Comparison of ENCODE assay signal across 8 cellular contexts in the genomic region with DNA sequence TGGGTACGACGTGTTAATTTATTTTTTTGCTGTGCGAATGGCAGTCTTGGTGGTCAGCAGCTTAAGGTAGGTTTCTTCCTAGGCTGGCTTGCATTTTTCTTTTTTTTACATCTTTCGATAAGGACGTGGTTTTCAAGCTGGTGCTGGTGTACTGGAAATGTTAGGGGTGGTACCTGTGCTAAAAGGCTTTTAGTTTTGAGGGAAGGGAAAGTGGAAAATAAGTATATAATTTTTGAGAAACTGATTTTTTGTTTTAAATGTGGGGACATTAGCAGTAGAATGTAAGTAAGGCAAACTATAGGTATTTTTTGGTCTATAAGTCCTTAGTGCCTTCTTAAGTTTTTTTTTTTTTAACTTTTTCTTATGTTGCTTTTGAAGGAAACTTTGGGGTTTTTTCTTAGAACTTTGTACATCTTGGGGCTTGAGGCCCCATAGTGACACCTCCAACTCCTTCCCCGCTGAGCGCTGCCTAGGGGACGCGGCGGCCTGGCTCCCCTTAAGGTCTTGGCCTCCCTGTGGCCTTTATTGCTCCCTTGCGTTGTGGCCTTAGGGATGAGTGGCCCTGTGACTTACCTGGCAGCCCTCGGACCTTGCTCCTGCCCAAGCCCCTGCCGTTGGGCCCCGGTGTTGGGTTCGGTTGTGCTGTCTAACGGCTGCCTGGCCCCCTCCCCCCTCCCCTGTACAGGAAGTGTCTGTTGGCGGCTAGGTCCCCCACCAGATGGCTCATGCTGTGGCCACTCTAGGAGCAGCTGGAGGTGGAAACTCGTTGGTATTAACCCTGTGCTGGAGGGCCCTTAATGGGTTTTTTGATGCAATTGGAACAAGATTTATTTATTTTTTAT.
A peak's percentile ranks its signal among the peaks of the same experiment; 100 is the strongest.
DNase-seq lines count a peak whose midpoint lies in the region.

No MANE protein-coding gene starts in this region.

- peaks cover 9% of the 10 kb centered on the region for H3K9me3 Mint-ChIP-seq in activated naive CD4-positive, alpha-beta T cell treated with anti-CD3 and anti-CD28 coated beads, Interleukin-2, amount 10 ng/mL, durations not matched to agents 7 days and 5 days

- no peaks in the 10 kb centered on the region for H3K36me3 ChIP-seq in H7 (replicated peaks; ENCODE audit: control insufficient read depth, insufficient read depth, low read length)

- H3K4me3 ChIP-seq in H7 (ENCODE audit: insufficient read depth, low read depth, low read length), result peak overlapping the region; percentile 81

- no peaks in the 10 kb centered on the region for H3K27me3 Mint-ChIP-seq in activated naive CD4-positive, alpha-beta T cell treated with anti-CD3 and anti-CD28 coated beads, Interleukin-2, amount 10 ng/mL, durations not matched to agents 7 days and 5 days

- H3K4me3 Mint-ChIP-seq in activated naive CD4-positive, alpha-beta T cell treated with anti-CD3 and anti-CD28 coated beads, Interleukin-2, amount 10 ng/mL, durations not matched to agents 7 days and 5 days, result peak overlapping the region; percentile 93

- DNase-seq in DMS53 treated with DMSO at 0.1 percent for 48 hours (lab: John Stamatoyannopoulos, UW; ENCODE audit: unreplicated experiment) (peak; percentile 74), H7 (peak; percentile 95), NCI-H1048 (lab: John Stamatoyannopoulos, UW) (peak; percentile 83), SK-N-DZ (ENCODE audit: low spot score) (peak; percentile 93), glomerular endothelial cell (ENCODE audit: extremely low read depth, low read depth, low spot score) (peak; percentile 61), nucleus accumbens (lab: John Stamatoyannopoulos, UW) (peak; percentile 32 to 90 (median 68)), superior temporal gyrus (ENCODE audit: extremely low spot score) (peak; percentile 86)
- DNase-seq in activated naive CD4-positive, alpha-beta T cell treated with anti-CD3 and anti-CD28 coated beads, Interleukin-2, amount 10 ng/mL, durations not matched to agents 7 days and 5 days, result peak; percentile 87

- peaks cover 43% of the 10 kb centered on the region for H3K4me1 Mint-ChIP-seq in activated naive CD4-positive, alpha-beta T cell treated with anti-CD3 and anti-CD28 coated beads, Interleukin-2, amount 10 ng/mL, durations not matched to agents 7 days and 5 days

- peak overlapping the region; percentile 94 for H3K27ac Mint-ChIP-seq in activated naive CD4-positive, alpha-beta T cell treated with anti-CD3 and anti-CD28 coated beads, Interleukin-2, amount 10 ng/mL, durations not matched to agents 7 days and 5 days

- peaks cover 35% of the 10 kb centered on the region for H3K36me3 Mint-ChIP-seq in activated naive CD4-positive, alpha-beta T cell treated with anti-CD3 and anti-CD28 coated beads, Interleukin-2, amount 10 ng/mL, durations not matched to agents 7 days and 5 days

- CTCF ChIA-PET in activated naive CD4-positive, alpha-beta T cell treated with anti-CD3 and anti-CD28 coated beads, Interleukin-2, amount 10 ng/mL, durations not matched to agents 7 days and 5 days (lab: Charles Lee), result no interaction called here

- no peaks in the 10 kb centered on the region for H3K27me3 ChIP-seq in H7 (ENCODE audit: control insufficient read depth, insufficient read depth, low read length)

Comparison
In these comparisons a context has a peak if more than half of its experiments do, and no peak if none do; other contexts are left out.
1. Peak in every context shown above with its lines: DNase-seq and H3K4me3 ChIP-seq.